ENCODE assay signal across 27 cellular contexts in genomic region chr5:131848662-131849061, GRCh38.
"Had no signal": no experiment of that assay in that cellular context is flagged by ENCODE, and none has a peak within 500 bp of the region (broad histone marks: within the 10 kb centered on the region; RNA-seq: fewer than 3 reads in every experiment).

No MANE protein-coding gene starts in this region.

- H3K36me3 ChIP-seq: neutrophil, ovary, right lobe of liver, sigmoid colon, stomach, thoracic aorta, thyroid gland, tibial nerve, upper lobe of left lung, uterus had no signal

- H3K9ac ChIP-seq: parathyroid adenoma had no signal

- H2AFZ ChIP-seq: parathyroid adenoma had no signal

- H3K4me3 ChIP-seq: ovary, psoas muscle, right lobe of liver, sigmoid colon, stomach, thoracic aorta, thyroid gland, tibial nerve, upper lobe of left lung, uterus had no signal

- H3K79me2 ChIP-seq: parathyroid adenoma had no signal

- DNase-seq: naive thymus-derived CD8-positive, alpha-beta T cell; nephron progenitor cell; occipital lobe; ovary; posterior cingulate gyrus; psoas muscle; right cardiac atrium; right lobe of liver; sigmoid colon; small intestine; stimulated activated CD4-positive, alpha-beta T cell treated with anti-CD3 and anti-CD28 coated beads, Interleukin-15, amount 100 ng/mL, for 24 hours; stimulated activated CD4-positive, alpha-beta T cell treated with anti-CD3 and anti-CD28 coated beads, Interleukin-2, amount 100 ng/mL, for 24 hours; stimulated activated CD4-positive, alpha-beta T cell treated with anti-CD3 and anti-CD28 coated beads, Interleukin-2, amount 100 ng/mL, for 48 hours; stimulated activated CD4-positive, alpha-beta T cell treated with anti-CD3 and anti-CD28 coated beads, Interleukin-4, amount 100 ng/mL, for 24 hours; stimulated activated naive B cell treated with anti-CD40 and anti-IgM and Interleukin-4, amounts not matched to agents 10 μg/mL and 1 μg/mL and 100 μg/mL, for 72 hours; stimulated activated naive CD4-positive, alpha-beta T cell treated with Interleukin-2 at 50 U/mL for 16 hours; stomach; thyroid gland; trophoblast cell; upper lobe of left lung; uterus had no signal

- H3K9me3 ChIP-seq: ovary, thyroid gland had no signal

- H3K27ac ChIP-seq: neutrophil, ovary, parathyroid adenoma, psoas muscle, right lobe of liver, sigmoid colon, stomach, thoracic aorta, thyroid gland, tibial nerve, upper lobe of left lung, uterus had no signal

- FAIRE-seq: small intestine had no signal

- H3K4me1 ChIP-seq: parathyroid adenoma, psoas muscle, right lobe of liver, sigmoid colon, stomach, thyroid gland, tibial nerve, upper lobe of left lung, uterus had no signal

- ATAC-seq: naive thymus-derived CD8-positive, alpha-beta T cell; natural killer cell treated with Interleukin-12 subunit alpha and Interleukin-12 subunit beta and Interleukin-15 and Interleukin-18, amount 100 ng/mL, for 72 hours; psoas muscle; right cardiac atrium; right lobe of liver; stimulated activated effector memory CD8-positive, alpha-beta T cell treated with anti-CD3 and anti-CD28 coated beads, Interleukin-12 subunit alpha, Interleukin-12 subunit beta, amount 100 ng/mL, for 72 hours; stimulated activated naive B cell treated with anti-CD40 and anti-IgM and Interleukin-4, amounts not matched to agents 10 μg/mL and 1 μg/mL and 100 μg/mL, for 72 hours had no signal

- H3K27me3 ChIP-seq: neutrophil, ovary, right lobe of liver, sigmoid colon, stomach, thyroid gland, tibial nerve, upper lobe of left lung, uterus had no signal
